ENCODE assay signal across 37 cellular contexts in the genomic region with DNA sequence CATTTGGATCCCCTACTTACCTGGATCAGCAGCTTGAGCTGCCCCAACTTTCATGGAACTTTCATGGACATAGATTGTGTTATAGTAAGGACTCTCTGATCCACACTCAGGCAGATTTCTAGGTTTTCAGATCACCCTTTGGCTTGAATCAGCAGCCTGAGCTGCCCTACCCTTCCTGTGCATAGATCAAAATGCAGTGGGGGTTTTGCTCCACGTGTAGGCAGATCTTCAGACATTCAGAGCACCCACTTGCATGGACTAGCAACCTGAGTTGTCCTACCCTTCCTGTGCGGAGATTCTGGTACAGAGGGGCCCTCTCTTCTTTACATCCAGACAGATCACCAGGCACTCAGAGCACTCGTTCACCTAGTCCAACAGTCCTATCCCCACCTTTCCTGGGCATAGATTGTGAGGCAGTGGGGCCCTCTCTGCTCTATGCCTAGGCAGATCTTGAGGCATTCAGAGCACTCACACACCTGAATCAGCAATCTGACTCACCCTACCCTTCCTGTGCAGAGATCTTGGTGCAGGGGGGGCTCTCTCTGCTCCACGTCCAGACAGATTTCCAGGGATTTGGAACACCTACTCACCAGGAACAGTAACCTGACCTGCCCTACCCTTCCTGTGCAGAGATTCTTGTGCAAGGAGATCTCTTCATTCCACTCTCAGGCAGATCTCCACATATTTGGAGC.
"Had no signal": no experiment of that assay in that cellular context is flagged by ENCODE, and none has a peak within 500 bp of the region (broad histone marks: within the 10 kb centered on the region; RNA-seq: fewer than 3 reads in every experiment).

No MANE protein-coding gene starts in this region.

- DNase-seq: activated B cell treated with CpG ODN at 0.5 μM for 24 hours; activated CD4-positive, alpha-beta memory T cell treated with anti-CD3 and anti-CD28 coated beads, Interleukin-2, amount 10 ng/mL, durations not matched to agents 7 days and 5 days; activated CD4-positive, alpha-beta T cell treated with anti-CD3 and anti-CD28 coated beads for 4 hours; activated CD4-positive, alpha-beta T cell treated with anti-CD3 and anti-CD28 coated beads, Interleukin-2, amount 50 U/mL, for 1 hour; activated CD4-positive, CD25-positive, alpha-beta regulatory T cell treated with anti-CD3 and anti-CD28 coated beads, Interleukin-2, amount 50 U/mL, for 72 hours; activated CD8-positive, alpha-beta memory T cell treated with anti-CD3 and anti-CD28 coated beads for 24 hours; activated CD8-positive, alpha-beta memory T cell treated with anti-CD3 and anti-CD28 coated beads, Interleukin-2, amount 10 ng/mL, durations not matched to agents 7 days and 5 days; activated CD8-positive, alpha-beta memory T cell treated with anti-CD3 and anti-CD28 coated beads, Interleukin-2, amount 50 U/mL, for 48 hours; activated gamma-delta T cell; activated naive CD4-positive, alpha-beta T cell treated with anti-CD3 and anti-CD28 coated beads for 36 hours; activated T-cell treated with anti-CD3 and anti-CD28 coated beads, Interleukin-2, amount 50 U/mL, for 1 hour; activated T-cell treated with anti-CD3 and anti-CD28 coated beads, Interleukin-2, amount 50 U/mL, for 72 hours; adrenal gland; body of pancreas; central memory CD4-positive, alpha-beta T cell; Karpas-422; KBM-7; MG63; NCI-H1048; NCI-H1105 treated with DMSO at 0.1 percent for 48 hours; NCI-H1436; NCI-H1694; NCI-H1930; NCI-H2081 treated with DMSO at 0.1 percent for 48 hours; NCI-H226; NCI-H446 treated with DMSO at 0.1 percent for 48 hours; NCI-H524 treated with DMSO at 0.1 percent for 48 hours; Peyer's patch; Right ventricle myocardium superior; RPMI8226; SW 1271; T-helper 1 cell; T-helper 2 cell; T-helper 9 cell had no signal

- H3K9me3 ChIP-seq: adrenal gland, body of pancreas, MG63, Peyer's patch had no signal

- H3K36me3 ChIP-seq: adrenal gland, MG63, Peyer's patch had no signal

- ATAC-seq: activated CD8-positive, alpha-beta memory T cell treated with anti-CD3 and anti-CD28 coated beads, Interleukin-2, amount 10 ng/mL, durations not matched to agents 7 days and 5 days; activated naive CD4-positive, alpha-beta T cell treated with anti-CD3 and anti-CD28 coated beads, Interleukin-2, amount 50 U/mL, for 72 hours; activated T-cell treated with anti-CD3 and anti-CD28 coated beads, Interleukin-2, amount 50 U/mL, for 72 hours; activated T-helper 17 cell treated with anti-CD3 and anti-CD28 coated beads, Interleukin-2, amount 50 U/mL, for 72 hours; body of pancreas had no signal

- H3K27ac ChIP-seq: adrenal gland, body of pancreas, Peyer's patch, VCaP had no signal

- H3K27me3 ChIP-seq: adrenal gland, body of pancreas, MG63, Peyer's patch had no signal

- H3K4me1 ChIP-seq: adrenal gland, body of pancreas, Peyer's patch had no signal

- H3K4me3 ChIP-seq: adrenal gland, body of pancreas, MG63, Peyer's patch had no signal
